In genomic region chr1:223217781-223218180, GRCh38 we compare ENCODE assay signal across 15 cellular contexts.
DNase-seq lines count a peak whose midpoint lies in the region; TF ChIP-seq lines count a peak whose summit lies in the region.
"Had no signal": no experiment of that assay in that cellular context is flagged by ENCODE, and none has a peak within 500 bp of the region (broad histone marks: within the 10 kb centered on the region; RNA-seq: fewer than 3 reads in every experiment).

No MANE protein-coding gene starts in this region.

- no peak overlapping the region for H3K4me3 Mint-ChIP-seq in type B pancreatic cell
- no peak overlapping the region for H3K4me3 Mint-ChIP-seq in progenitor cell of endocrine pancreas (ENCODE audit: low read depth)
- H3K4me3 Mint-ChIP-seq: CD4-positive, alpha-beta memory T cell; HFFc6 had no signal

- H3K9me3 Mint-ChIP-seq in type B pancreatic cell (peaks cover 8% of the 10 kb centered on the region), progenitor cell of endocrine pancreas (ENCODE audit: low read depth) (peaks cover 5% of the 10 kb centered on the region)

- H3K27ac Mint-ChIP-seq in type B pancreatic cell (no peak overlapping the region), progenitor cell of endocrine pancreas (no peak overlapping the region)
- H3K27ac Mint-ChIP-seq: HFFc6 had no signal

- peaks cover 0 to 13% of the 10 kb centered on the region in 2 donors for H3K9me3 ChIP-seq in right atrium auricular region
- H3K9me3 ChIP-seq: HAP-1 had no signal

- peaks cover 3% of the 10 kb centered on the region for H3K27me3 Mint-ChIP-seq in type B pancreatic cell
- H3K27me3 Mint-ChIP-seq in progenitor cell of endocrine pancreas = peaks cover 3% of the 10 kb centered on the region
- H3K27me3 Mint-ChIP-seq: CD4-positive, alpha-beta memory T cell had no signal

- no peaks in the 10 kb centered on the region for H3K36me3 ChIP-seq in right atrium auricular region
- H3K36me3 ChIP-seq: HAP-1 had no signal

- H3K36me3 Mint-ChIP-seq in type B pancreatic cell (no peaks in the 10 kb centered on the region), progenitor cell of endocrine pancreas (ENCODE audit: insufficient read depth) (peaks cover 4% of the 10 kb centered on the region)

- H3K27me3 ChIP-seq in right atrium auricular region = no peaks in the 10 kb centered on the region

- H3K4me1 ChIP-seq in right atrium auricular region = peaks cover 0 to 7% of the 10 kb centered on the region in 2 donors
- H3K4me1 ChIP-seq: HAP-1 had no signal

- intact Hi-C loops in cardiac septum (cut with DNase I) = no loop called here

- no peak overlapping the region for H3K27ac ChIP-seq in right atrium auricular region

- no peak for TF ChIP-seq CTCF in right atrium auricular region (IDR thresholded peaks at IDR 0.05)
- no peak for TF ChIP-seq CTCF in type B pancreatic cell (conservative IDR thresholded peaks at IDR 0.05)
- no peak for TF ChIP-seq CTCF in progenitor cell of endocrine pancreas (IDR thresholded peaks at IDR 0.05; ENCODE audit: unreplicated experiment)

- H3K4me1 Mint-ChIP-seq in type B pancreatic cell (ENCODE audit: unreplicated experiment) (peaks cover 6% of the 10 kb centered on the region), progenitor cell of endocrine pancreas (ENCODE audit: low read depth) (peaks cover 9% of the 10 kb centered on the region)
- H3K4me1 Mint-ChIP-seq: CD4-positive, alpha-beta memory T cell had no signal

- DNase-seq in cardiac septum (ENCODE audit: low spot score) (peak; percentile 20), right atrium auricular region (ENCODE audit: low spot score) (no peak), ecto neural progenitor cell (ENCODE audit: low spot score) (peak; percentile 9), type B pancreatic cell (ENCODE audit: extremely low spot score, unreplicated experiment) (peak; percentile 36), progenitor cell of endocrine pancreas (ENCODE audit: low spot score, unreplicated experiment) (no peak), NCI-H2196 (lab: John Stamatoyannopoulos, UW; ENCODE audit: unreplicated experiment) (no peak)
- DNase-seq: C1 segment of cervical spinal cord; Calu3; CD4-positive, alpha-beta memory T cell; COR-L47; DMS53; GF-D8; GOT3; HFFc6 had no signal

- no peak overlapping the region for H3K4me3 ChIP-seq in right atrium auricular region
- H3K4me3 ChIP-seq: HAP-1 had no signal

Comparison
In these comparisons a context has a peak if more than half of its experiments do, and no peak if none do; other contexts are left out.
1. DNase-seq: peak in cardiac septum (single experiment), ecto neural progenitor cell (single experiment) and type B pancreatic cell (single experiment); none in right atrium auricular region (single experiment), progenitor cell of endocrine pancreas (single experiment) and NCI-H2196 (single experiment).